Comparison of ENCODE assay signal across 8 cellular contexts in genomic region chr4:143907811-143908210, GRCh38. TPM values are rescaled to one million over a fixed set of nuclear protein-coding genes. Genes with fewer than 3 reads are reported as not detected.
DNase-seq lines count a peak whose midpoint lies in the region; ATAC-seq and TF ChIP-seq lines count a peak whose summit lies in the region.
"Not testable (repeated sequence)": the region's sequence is repeated elsewhere in the genome, so short reads cannot be mapped to it uniquely, and the experiment has no call there.

No MANE protein-coding gene starts in this region.

- H2AFZ ChIP-seq in GM23338; neural cell (ENCODE audit: low read depth, low read length): not testable (repeated sequence)

- TF ChIP-seq RAD21 in neural cell (conservative IDR thresholded peaks at IDR 0.05) = peak; percentile 56

- CTCF ChIA-PET in AG04450 (lab: Charles Lee) = not testable (repeated sequence)
- CTCF ChIA-PET in activated naive CD4-positive, alpha-beta T cell treated with anti-CD3 and anti-CD28 coated beads for 36 hours (lab: Charles Lee) = interaction anchor here (0.7 kb wide), 1 partner anchor 192 kb away, joined by 3 read pairs; no protein-coding TSS in a partner anchor

- H3K4me1 Mint-ChIP-seq in GM23338; activated naive CD4-positive, alpha-beta T cell treated with anti-CD3 and anti-CD28 coated beads for 36 hours (ENCODE audit: low read depth): not testable (repeated sequence)

- H3K9ac ChIP-seq in neural cell (ENCODE audit: low read length) = not testable (repeated sequence)

- H3F3A ChIP-seq in GM23338 (replicated peaks; ENCODE audit: low read depth); neural cell (ENCODE audit: insufficient read depth, low read length, poor library complexity, severe bottlenecking): not testable (repeated sequence)

- H3K9me3 ChIP-seq in AG04450 (ENCODE audit: control insufficient read depth, insufficient read depth, low read length); neural cell (ENCODE audit: low read length): not testable (repeated sequence)

- not testable (repeated sequence) for H3K9me3 Mint-ChIP-seq in GM23338; activated naive CD4-positive, alpha-beta T cell treated with anti-CD3 and anti-CD28 coated beads for 36 hours

- H3K4me3 ChIP-seq in AG04450 (ENCODE audit: low read depth, low read length); GM23338; neural cell (ENCODE audit: low read length): not testable (repeated sequence)

- H3K79me2 ChIP-seq in GM23338 (replicated peaks; ENCODE audit: insufficient read depth); neural cell (replicated peaks; ENCODE audit: insufficient read depth, low read length): not testable (repeated sequence)

- H4K20me1 ChIP-seq in GM23338 (replicated peaks; ENCODE audit: insufficient read depth); neural cell (ENCODE audit: insufficient read depth): not testable (repeated sequence)

- H3K4me3 Mint-ChIP-seq in GM23338; activated naive CD4-positive, alpha-beta T cell treated with anti-CD3 and anti-CD28 coated beads for 36 hours: not testable (repeated sequence)

- H3K27ac ChIP-seq in AG04450 (ENCODE audit: low read depth, low read length); GM23338 (ENCODE audit: low read depth); foreskin keratinocyte; neural cell (ENCODE audit: low read length): not testable (repeated sequence)

- not testable (repeated sequence) for TF ChIP-seq EP300 in neural cell (conservative IDR thresholded peaks at IDR 0.05; ENCODE audit: poor library complexity, severe bottlenecking)

- not testable (repeated sequence) for H3K27me3 Mint-ChIP-seq in GM23338 (ENCODE audit: insufficient read depth, low read depth, poor library complexity); activated naive CD4-positive, alpha-beta T cell treated with anti-CD3 and anti-CD28 coated beads for 36 hours (ENCODE audit: low read depth)

- not testable (repeated sequence) for H3K9me2 ChIP-seq in GM23338 (ENCODE audit: insufficient read depth); neural cell (ENCODE audit: insufficient read depth, low read length)

- peak; percentile 35; the same call in 1 of the 2 replicates for TF ChIP-seq CTCF in AG04450 (IDR thresholded peaks at IDR 0.05; ENCODE audit: low read depth, low read length)
- peak; percentile 39 to 72; a peak in 3 of 4 replicates for TF ChIP-seq CTCF in GM23338 (conservative IDR thresholded peaks at IDR 0.05; ENCODE audit: low read depth in 2 of 2)
- peak; percentile 48 for TF ChIP-seq CTCF in foreskin keratinocyte (conservative IDR thresholded peaks at IDR 0.05)
- peak; percentile 62 for TF ChIP-seq CTCF in neural cell (IDR thresholded peaks at IDR 0.05; ENCODE audit: poor library complexity, severe bottlenecking)

- not testable (repeated sequence) for H3K27ac Mint-ChIP-seq in GM23338; activated naive CD4-positive, alpha-beta T cell treated with anti-CD3 and anti-CD28 coated beads for 36 hours

- not testable (repeated sequence) for H3K4me1 ChIP-seq in GM23338 (ENCODE audit: insufficient read depth); foreskin keratinocyte

- H3K4me2 ChIP-seq in GM23338; neural cell (ENCODE audit: low read length): not testable (repeated sequence)

- intact Hi-C loops in activated naive CD4-positive, alpha-beta T cell treated with anti-CD3 and anti-CD28 coated beads for 36 hours (cut with micrococcal nuclease) = loop anchor here (1.0 kb wide), 2 partner anchors 134 to 349 kb away; no protein-coding TSS in a partner anchor

- POLR2A ChIA-PET in AG04450 (lab: Yijun Ruan, JAX) = not testable (repeated sequence)

- not testable (repeated sequence) for H3K27me3 ChIP-seq in AG04450 (ENCODE audit: control insufficient read depth, insufficient read depth, low read length); neural cell (ENCODE audit: insufficient read depth, low read depth, low read length)
- H3K27me3 ChIP-seq in GM23338 (ENCODE audit: insufficient read depth) (peaks cover 19% of the 10 kb centered on the region), foreskin keratinocyte (peaks cover 21% of the 10 kb centered on the region)

- H3K36me3 Mint-ChIP-seq in GM23338 (ENCODE audit: low read depth); activated naive CD4-positive, alpha-beta T cell treated with anti-CD3 and anti-CD28 coated beads for 36 hours (ENCODE audit: low read depth): not testable (repeated sequence)

- H3K36me3 ChIP-seq in GM23338 (ENCODE audit: insufficient read depth); neural cell (ENCODE audit: insufficient read depth, low read length): not testable (repeated sequence)

- peak; percentile 40 for ATAC-seq in GM18499 (IDR thresholded peaks at IDR 0.05; ENCODE audit: insufficient read depth, unreplicated experiment)
- ATAC-seq in GM23338 = peak; percentile 84
- peak; percentile 51 for ATAC-seq in HG03442 (IDR thresholded peaks at IDR 0.05; ENCODE audit: unreplicated experiment)
- ATAC-seq in foreskin keratinocyte = peak; percentile 56

- DNase-seq in AG04450 (ENCODE audit: low read depth, low spot score) = not testable (repeated sequence)
- DNase-seq in GM23338 (ENCODE audit: low spot score) (peak; percentile 43), NCI-H69 (lab: John Stamatoyannopoulos, UW) (peak; percentile 4), foreskin keratinocyte (peak in 1 of 2 donors; percentile 7)
- DNase-seq in activated naive CD4-positive, alpha-beta T cell treated with anti-CD3 and anti-CD28 coated beads for 36 hours = peak; percentile 33

TF ChIP-seq in neural cell, 6 proteins besides CTCF, POLR2A, EP300 and RAD21:
- peak; percentile 63 for TF ChIP-seq SMC3 (conservative IDR thresholded peaks at IDR 0.05; ENCODE audit: poor library complexity)

RNA-seq across cellular contexts. Expression of gene GYPE, which starts 2.5 kb away (rescaled TPM):
- 1.6 TPM in 2 replicates for polyA plus RNA-seq in AG04450 (2011; rRNA removed)
- 0.32 and 1.0 TPM in 2 replicates for polyA minus RNA-seq in AG04450 (2011; rRNA and poly(A)+ RNA removed)
- not detected in 2 replicates for total RNA-seq in GM23338 (2014; rRNA removed; shearing (Covaris generic))
- 0.24 TPM in 1 of 2 replicates, not detected in the other for polyA plus RNA-seq in GM23338 (2016; fragmentation: Nextera tagmentation; extraction: Ambion mirVana)
- under 1 TPM; 0.24 to 0.49 TPM for total RNA-seq in activated naive CD4-positive, alpha-beta T cell treated with anti-CD3 and anti-CD28 coated beads for 36 hours
- total RNA-seq in foreskin keratinocyte = not detected in 2 replicates
- polyA plus RNA-seq in foreskin keratinocyte = not detected in 2 replicates
- polyA plus RNA-seq in neural cell = not detected in 2 replicates
- polyA minus RNA-seq in neural cell = not detected in 2 replicates
